Comparison of ENCODE assay signal across 1 cellular context in the genomic region with DNA sequence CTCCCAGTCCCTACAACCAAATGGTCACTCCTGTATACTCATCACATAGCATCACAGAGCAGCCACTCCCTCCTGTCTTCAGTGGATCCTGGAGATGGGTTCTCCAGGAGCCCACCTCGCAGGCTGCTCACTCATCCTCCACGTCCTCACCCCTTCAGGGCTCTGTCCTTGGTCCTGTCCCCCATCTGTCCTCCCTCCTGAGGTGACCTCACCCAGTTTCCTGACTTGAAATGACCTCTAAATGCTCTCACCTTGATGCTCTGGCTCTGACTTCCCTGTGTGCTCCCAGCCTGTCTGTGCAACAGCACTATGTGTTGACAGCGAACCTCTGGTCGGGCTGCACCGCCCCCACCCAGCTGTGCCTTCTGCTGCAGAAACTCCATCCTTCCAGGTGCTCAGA.
TF ChIP-seq lines count a peak whose summit lies in the region.

No MANE protein-coding gene starts in this region.

TF ChIP-seq in K562, 482 proteins besides CTCF, POLR2A, EP300 and RAD21:
- TF ChIP-seq JUN (IDR thresholded peaks at IDR 0.05; ENCODE audit: borderline replicate concordance, low read depth, low read length) (no peak), JUN (CRISPR knock-in tag; IDR thresholded peaks at IDR 0.05; ENCODE audit: borderline replicate concordance) (no peak), ZEB2 (IDR thresholded peaks at IDR 0.05) (0 out of 2 replicates have a peak, but pooled peaks have one; percentile 21), MIER1 (IDR thresholded peaks at IDR 0.05; ENCODE audit: low read depth) (0 out of 2 replicates have a peak, but pooled peaks have one; percentile 45), ESRRA (IDR thresholded peaks at IDR 0.05; ENCODE audit: borderline replicate concordance, low read depth) (peak; percentile 84), L3MBTL2 (IDR thresholded peaks at IDR 0.05) (no peak), EHMT2 (IDR thresholded peaks at IDR 0.05) (peak; percentile 79)
- TF ChIP-seq, protein P1, sequence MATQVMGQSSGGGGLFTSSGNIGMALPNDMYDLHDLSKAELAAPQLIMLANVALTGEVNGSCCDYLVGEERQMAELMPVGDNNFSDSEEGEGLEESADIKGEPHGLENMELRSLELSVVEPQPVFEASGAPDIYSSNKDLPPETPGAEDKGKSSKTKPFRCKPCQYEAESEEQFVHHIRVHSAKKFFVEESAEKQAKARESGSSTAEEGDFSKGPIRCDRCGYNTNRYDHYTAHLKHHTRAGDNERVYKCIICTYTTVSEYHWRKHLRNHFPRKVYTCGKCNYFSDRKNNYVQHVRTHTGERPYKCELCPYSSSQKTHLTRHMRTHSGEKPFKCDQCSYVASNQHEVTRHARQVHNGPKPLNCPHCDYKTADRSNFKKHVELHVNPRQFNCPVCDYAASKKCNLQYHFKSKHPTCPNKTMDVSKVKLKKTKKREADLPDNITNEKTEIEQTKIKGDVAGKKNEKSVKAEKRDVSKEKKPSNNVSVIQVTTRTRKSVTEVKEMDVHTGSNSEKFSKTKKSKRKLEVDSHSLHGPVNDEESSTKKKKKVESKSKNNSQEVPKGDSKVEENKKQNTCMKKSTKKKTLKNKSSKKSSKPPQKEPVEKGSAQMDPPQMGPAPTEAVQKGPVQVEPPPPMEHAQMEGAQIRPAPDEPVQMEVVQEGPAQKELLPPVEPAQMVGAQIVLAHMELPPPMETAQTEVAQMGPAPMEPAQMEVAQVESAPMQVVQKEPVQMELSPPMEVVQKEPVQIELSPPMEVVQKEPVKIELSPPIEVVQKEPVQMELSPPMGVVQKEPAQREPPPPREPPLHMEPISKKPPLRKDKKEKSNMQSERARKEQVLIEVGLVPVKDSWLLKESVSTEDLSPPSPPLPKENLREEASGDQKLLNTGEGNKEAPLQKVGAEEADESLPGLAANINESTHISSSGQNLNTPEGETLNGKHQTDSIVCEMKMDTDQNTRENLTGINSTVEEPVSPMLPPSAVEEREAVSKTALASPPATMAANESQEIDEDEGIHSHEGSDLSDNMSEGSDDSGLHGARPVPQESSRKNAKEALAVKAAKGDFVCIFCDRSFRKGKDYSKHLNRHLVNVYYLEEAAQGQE (CRISPR knock-in tag; IDR thresholded peaks at IDR 0.05; ENCODE audit: low read depth), result peak; percentile 69; the same call in 1 of the 2 replicates
TF ChIP-seq in K562: peak in this region for 5.
